1 cellular context compared by ENCODE assay signal in the genomic region with DNA sequence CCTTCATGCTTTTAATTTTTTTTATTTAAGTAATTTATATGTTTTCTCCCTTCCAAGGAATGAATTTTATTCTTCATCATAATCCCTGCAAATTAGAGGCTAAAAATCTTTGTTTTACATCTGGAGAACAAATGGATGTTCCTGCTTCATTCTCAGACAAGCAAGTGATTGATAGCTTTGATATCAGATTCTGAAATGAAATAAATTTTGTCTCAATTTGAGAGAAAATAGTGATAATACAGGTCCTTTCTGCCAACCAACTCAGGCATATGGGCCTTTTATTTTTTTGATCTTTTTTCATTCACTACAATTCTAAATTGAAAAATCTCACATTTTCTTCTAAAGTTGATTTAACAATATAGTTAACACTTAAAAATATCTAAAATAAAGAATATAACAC.
TF ChIP-seq lines count a peak whose summit lies in the region.

No MANE protein-coding gene starts in this region.

TF ChIP-seq in SK-N-SH treated with all-trans-retinoic acid at 6 μM for 48 hours, 23 proteins besides CTCF, POLR2A, EP300 and RAD21 (continued from another document):
- TF ChIP-seq ZFP30 (CRISPR knock-in tag; IDR thresholded peaks at IDR 0.05): no peak
- 0 out of 2 replicates have a peak, but pooled peaks have one; percentile 7 for TF ChIP-seq TCF4 (CRISPR knock-in tag; IDR thresholded peaks at IDR 0.05; ENCODE audit: borderline replicate concordance)
- TF ChIP-seq, protein P1, sequence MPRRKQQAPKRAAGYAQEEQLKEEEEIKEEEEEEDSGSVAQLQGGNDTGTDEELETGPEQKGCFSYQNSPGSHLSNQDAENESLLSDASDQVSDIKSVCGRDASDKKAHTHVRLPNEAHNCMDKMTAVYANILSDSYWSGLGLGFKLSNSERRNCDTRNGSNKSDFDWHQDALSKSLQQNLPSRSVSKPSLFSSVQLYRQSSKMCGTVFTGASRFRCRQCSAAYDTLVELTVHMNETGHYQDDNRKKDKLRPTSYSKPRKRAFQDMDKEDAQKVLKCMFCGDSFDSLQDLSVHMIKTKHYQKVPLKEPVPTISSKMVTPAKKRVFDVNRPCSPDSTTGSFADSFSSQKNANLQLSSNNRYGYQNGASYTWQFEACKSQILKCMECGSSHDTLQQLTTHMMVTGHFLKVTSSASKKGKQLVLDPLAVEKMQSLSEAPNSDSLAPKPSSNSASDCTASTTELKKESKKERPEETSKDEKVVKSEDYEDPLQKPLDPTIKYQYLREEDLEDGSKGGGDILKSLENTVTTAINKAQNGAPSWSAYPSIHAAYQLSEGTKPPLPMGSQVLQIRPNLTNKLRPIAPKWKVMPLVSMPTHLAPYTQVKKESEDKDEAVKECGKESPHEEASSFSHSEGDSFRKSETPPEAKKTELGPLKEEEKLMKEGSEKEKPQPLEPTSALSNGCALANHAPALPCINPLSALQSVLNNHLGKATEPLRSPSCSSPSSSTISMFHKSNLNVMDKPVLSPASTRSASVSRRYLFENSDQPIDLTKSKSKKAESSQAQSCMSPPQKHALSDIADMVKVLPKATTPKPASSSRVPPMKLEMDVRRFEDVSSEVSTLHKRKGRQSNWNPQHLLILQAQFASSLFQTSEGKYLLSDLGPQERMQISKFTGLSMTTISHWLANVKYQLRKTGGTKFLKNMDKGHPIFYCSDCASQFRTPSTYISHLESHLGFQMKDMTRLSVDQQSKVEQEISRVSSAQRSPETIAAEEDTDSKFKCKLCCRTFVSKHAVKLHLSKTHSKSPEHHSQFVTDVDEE (CRISPR knock-in tag; IDR thresholded peaks at IDR 0.05): no peak; the same call in 1 of the 2 replicates
